9 cellular contexts compared by ENCODE assay signal in genomic region chr3:57951106-57951882, GRCh38. TPM values are rescaled to one million over a fixed set of nuclear protein-coding genes. Genes with fewer than 3 reads are reported as not detected.
DNase-seq lines count a peak whose midpoint lies in the region; ATAC-seq and TF ChIP-seq lines count a peak whose summit lies in the region.
"Had no signal": no experiment of that assay in that cellular context is flagged by ENCODE, and none has a peak within 500 bp of the region (broad histone marks: within the 10 kb centered on the region; RNA-seq: fewer than 3 reads in every experiment).

No MANE protein-coding gene starts in this region.

- H3K79me2 ChIP-seq in HCT116 (ENCODE audit: insufficient read depth, low read length) (no peaks in the 10 kb centered on the region), osteoblast (ENCODE audit: insufficient read depth, low read length) (no peaks in the 10 kb centered on the region)

- H3K27ac ChIP-seq in HCT116 (ENCODE audit: low read depth, low read length) (peak overlapping the region; percentile 48), osteoblast (ENCODE audit: low read depth, low read length) (peak overlapping the region; percentile 83)
- H3K27ac ChIP-seq: neutrophil had no signal

- H3K4me1 Mint-ChIP-seq in T-cell: no peaks in the 10 kb centered on the region

- H3K27ac Mint-ChIP-seq in T-cell: no peak overlapping the region

- no peaks in the 10 kb centered on the region for H3K9me3 Mint-ChIP-seq in T-cell

- peak overlapping the region; percentile 52 for H3K9ac ChIP-seq in HCT116 (ENCODE audit: low read length)

- CTCF ChIA-PET in HCT116 (lab: Charles Lee) (no interaction called here), T-cell (lab: Charles Lee) (no interaction called here)

- H4K20me1 ChIP-seq in HCT116 (ENCODE audit: insufficient read depth) (no peaks in the 10 kb centered on the region), osteoblast (ENCODE audit: insufficient read depth, low read length) (no peaks in the 10 kb centered on the region)

- POLR2A ChIA-PET in HCT116 (lab: Charles Lee) (no interaction called here), T-cell (lab: Charles Lee) (no interaction called here)

- H3K4me2 ChIP-seq in HCT116 (ENCODE audit: low read length) (peak overlapping the region; percentile 53), osteoblast (ENCODE audit: insufficient read depth, low read length) (peak overlapping the region; percentile 45)

- H3K4me1 ChIP-seq in HCT116 (ENCODE audit: control insufficient read depth in 1 of 2, insufficient read depth in 2 of 2, low read length in 2 of 2): peaks cover 27 to 37% of the 10 kb centered on the region in 2 experiments
- H3K4me1 ChIP-seq in osteoblast (ENCODE audit: insufficient read depth, low read length): peaks cover 32% of the 10 kb centered on the region

- no peaks in the 10 kb centered on the region for H3K36me3 Mint-ChIP-seq in T-cell

- TSS peak; percentile 38 for BruUV-seq in HCT116 (replicated peaks; lab: Mats Ljungman, UMichigan)

- H3K36me3 ChIP-seq in HCT116 (ENCODE audit: control insufficient read depth in 1 of 2, insufficient read depth in 2 of 2, low read length in 2 of 2) (no peaks in the 10 kb centered on the region), osteoblast (ENCODE audit: insufficient read depth, low read length) (no peaks in the 10 kb centered on the region)
- H3K36me3 ChIP-seq: neutrophil had no signal

- H3K4me3 Mint-ChIP-seq in T-cell: no peak overlapping the region

- no peak for TF ChIP-seq POLR2A in HCT116 (IDR thresholded peaks at IDR 0.05; ENCODE audit: borderline replicate concordance, extremely low read depth, insufficient read depth, insufficient read length)

- TF ChIP-seq RAD21 in HCT116 (IDR thresholded peaks at IDR 0.05; ENCODE audit: low read depth): no peak

- intact Hi-C loops in HCT116 (cut with micrococcal nuclease): no loop called here

- TF ChIP-seq CTCF in HCT116 (IDR thresholded peaks at IDR 0.05 in 2 of 3, conservative IDR thresholded peaks at IDR 0.05 in 1 of 3; ENCODE audit: borderline replicate concordance in 1 of 3, insufficient read depth in 1 of 3, low read depth in 2 of 3, low read length in 2 of 3): no peak
- no peak for TF ChIP-seq CTCF in fibroblast of villous mesenchyme (IDR thresholded peaks at IDR 0.05; ENCODE audit: insufficient read depth, low read depth, low read length)
- no peak for TF ChIP-seq CTCF in osteoblast (IDR thresholded peaks at IDR 0.05; ENCODE audit: extremely low read depth, low read depth, low read length)

- DNase-seq in HCT116 (ENCODE audit: low read depth, low spot score) (peak; percentile 33), SW480 (ENCODE audit: low spot score) (peak; percentile 72), fibroblast of villous mesenchyme (ENCODE audit: low read depth) (peak; percentile 95), osteoblast (ENCODE audit: insufficient read length, low spot score, missing footprints) (peak; percentile 90), NCI-H2227 (lab: John Stamatoyannopoulos, UW; ENCODE audit: unreplicated experiment) (no peak), T-cell (no peak), NCI-H2029 treated with DMSO at 0.1 percent for 48 hours (lab: John Stamatoyannopoulos, UW) (no peak)

- RAD21 ChIA-PET in HCT116 (lab: Charles Lee; ENCODE audit: low non-redundant PET in 1 of 2, low total read pairs in 2 of 2, uncharacterized antibody in 2 of 2, unreplicated experiment in 2 of 2): no interaction called here

- H3K4me3 ChIP-seq in HCT116 (replicated peaks in 1 of 2; ENCODE audit: low read depth in 1 of 2, low read length in 2 of 2) (no peak overlapping the region), fibroblast of villous mesenchyme (ENCODE audit: low read depth, low read length) (no peak overlapping the region), osteoblast (ENCODE audit: insufficient read depth, low read length) (no peak overlapping the region)

- H2AFZ ChIP-seq in HCT116 (ENCODE audit: low read depth, low read length, poor library complexity, severe bottlenecking) (peak overlapping the region; percentile 70), osteoblast (ENCODE audit: low read length) (peak overlapping the region; percentile 79)

- H3K9me2 ChIP-seq in HCT116 (ENCODE audit: insufficient read depth): no peaks in the 10 kb centered on the region

- peak; percentile 71 for ATAC-seq in HCT116
- no peak for ATAC-seq in T-cell (replicated peaks in 1 of 4)
- no peak for ATAC-seq in HG02852 (IDR thresholded peaks at IDR 0.05; ENCODE audit: unreplicated experiment)

- peaks cover 3 to 11% of the 10 kb centered on the region in 2 donors for H3K27me3 Mint-ChIP-seq in T-cell

- H3K9me3 ChIP-seq in HCT116 (ENCODE audit: control insufficient read depth in 1 of 2, insufficient read depth in 1 of 2, low read depth in 1 of 2, low read length in 2 of 2): no peaks in the 10 kb centered on the region
- H3K9me3 ChIP-seq in osteoblast (ENCODE audit: low read depth, low read length): no peaks in the 10 kb centered on the region
- H3K9me3 ChIP-seq: neutrophil had no signal

- no peaks in the 10 kb centered on the region for H3K27me3 ChIP-seq in HCT116 (ENCODE audit: insufficient read depth, low read length)
- no peaks in the 10 kb centered on the region for H3K27me3 ChIP-seq in osteoblast (ENCODE audit: insufficient read depth, low read length)
- H3K27me3 ChIP-seq: neutrophil had no signal

TF ChIP-seq in HCT116, 20 proteins besides CTCF, POLR2A, EP300 and RAD21:
- TF ChIP-seq REST (IDR thresholded peaks at IDR 0.05; ENCODE audit: low read depth): no peak
- peak; percentile 49; the same call in 1 of the 2 replicates for TF ChIP-seq FOSL1 (IDR thresholded peaks at IDR 0.05; ENCODE audit: low read depth)
- no peak for TF ChIP-seq EZH2 (IDR thresholded peaks at IDR 0.05)
- TF ChIP-seq EZH2phosphoT487 (IDR thresholded peaks at IDR 0.05; ENCODE audit: borderline replicate concordance): no peak
- no peak for TF ChIP-seq ATF3 (IDR thresholded peaks at IDR 0.05)
- no peak for TF ChIP-seq TCF7L2 (IDR thresholded peaks at IDR 0.05; ENCODE audit: borderline replicate concordance, extremely low read depth, insufficient read depth, insufficient read length)
- TF ChIP-seq JUND (IDR thresholded peaks at IDR 0.05): peak; percentile 43; the same call in 1 of the 2 replicates
- no peak for TF ChIP-seq POLR2AphosphoS5 (IDR thresholded peaks at IDR 0.05; ENCODE audit: low read depth, low read length)
- no peak for TF ChIP-seq SRF (IDR thresholded peaks at IDR 0.05; ENCODE audit: low read depth)

RNA-seq across cellular contexts. Expression of gene FLNB, which starts 56.9 kb away (rescaled TPM):
- total RNA-seq in HCT116 (2021; ENCODE audit: unreplicated experiment): 116 TPM
- polyA plus RNA-seq in HCT116 (2012): 149 and 179 TPM in 2 replicates
- 325 and 369 TPM in 2 replicates for total RNA-seq in fibroblast of villous mesenchyme
- total RNA-seq in osteoblast: 259 and 274 TPM in 2 replicates
- total RNA-seq in T-cell: 10 to 100 TPM; 37.0 to 79.7 (median 39.4) TPM

Comparison
In these comparisons a context has a peak if more than half of its experiments do, and no peak if none do; other contexts are left out.
1. DNase-seq: peak in HCT116 (single experiment), SW480 (single experiment), fibroblast of villous mesenchyme (single experiment) and osteoblast (single experiment); none in NCI-H2227 (single experiment), T-cell (0 of 34) and NCI-H2029 treated with DMSO at 0.1 percent for 48 hours (single experiment).